ENCODE assay signal across 10 cellular contexts in the genomic region with DNA sequence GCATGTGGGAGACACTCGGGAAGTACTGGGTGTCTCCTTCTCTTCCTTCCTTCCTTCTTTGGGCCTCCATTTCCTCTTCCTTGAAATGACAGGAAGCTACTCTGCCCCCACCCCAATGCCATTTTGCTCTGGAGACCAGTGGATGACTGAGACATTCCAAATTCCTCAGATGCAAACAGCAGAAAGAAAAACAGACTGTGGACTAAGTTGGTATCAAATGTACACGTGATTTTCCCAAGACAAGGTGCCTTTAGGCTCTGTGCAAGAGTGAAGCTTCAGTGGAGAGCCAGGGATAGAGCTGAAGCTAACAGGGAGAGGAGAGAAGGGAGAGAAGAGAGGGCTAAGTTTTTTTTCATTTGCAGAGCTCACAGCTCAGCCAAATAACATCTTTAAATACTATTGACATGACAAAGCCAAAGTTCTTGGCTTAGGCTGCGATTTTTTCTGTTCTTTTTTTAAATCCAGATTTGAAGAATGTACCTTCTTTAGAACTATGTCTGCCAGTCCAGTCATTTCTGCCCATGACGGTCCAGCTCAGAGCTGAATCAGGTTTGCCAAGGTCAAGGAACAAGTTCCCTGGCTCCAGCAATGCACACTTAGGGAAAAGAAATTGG.
DNase-seq lines count a peak whose midpoint lies in the region; ATAC-seq and TF ChIP-seq lines count a peak whose summit lies in the region.
"Had no signal": no experiment of that assay in that cellular context is flagged by ENCODE, and none has a peak within 500 bp of the region (broad histone marks: within the 10 kb centered on the region; RNA-seq: fewer than 3 reads in every experiment).

No MANE protein-coding gene starts in this region.

- H3K4me3 Mint-ChIP-seq in CD8-positive, alpha-beta T cell: no peak overlapping the region
- H3K4me3 Mint-ChIP-seq: naive B cell had no signal

- CTCF ChIA-PET in CD8-positive, alpha-beta T cell (lab: Charles Lee): interaction anchor here (0.7 to 4.5 kb wide), 9 partner anchors 10 to 349 kb away, joined by 3 to 21 read pairs (median 3); no protein-coding TSS in a partner anchor
- CTCF ChIA-PET in PC-9 (lab: Charles Lee): interaction anchor here (0.6 to 1.2 kb wide), 2 partner anchors 71 to 88 kb away, joined by 4 to 7 read pairs; no protein-coding TSS in a partner anchor

- H3K27me3 Mint-ChIP-seq in CD8-positive, alpha-beta T cell (ENCODE audit: low read depth): no peaks in the 10 kb centered on the region

- peaks cover 51% of the 10 kb centered on the region for H3K4me1 ChIP-seq in CD8-positive, alpha-beta T cell (ENCODE audit: insufficient read depth, low read length)
- peaks cover 35% of the 10 kb centered on the region for H3K4me1 ChIP-seq in PC-9 (replicated peaks; ENCODE audit: insufficient read depth)

- TF ChIP-seq CTCF in CD8-positive, alpha-beta T cell (IDR thresholded peaks at IDR 0.05): no peak
- TF ChIP-seq CTCF in PC-9 (conservative IDR thresholded peaks at IDR 0.05) (no peak), epithelial cell of proximal tubule (conservative IDR thresholded peaks at IDR 0.05; ENCODE audit: low read depth, low read length) (no peak)

- no peaks in the 10 kb centered on the region for H3K9me2 ChIP-seq in PC-9 (ENCODE audit: insufficient read depth)

- no peaks in the 10 kb centered on the region for H3K9me3 ChIP-seq in CD8-positive, alpha-beta T cell (ENCODE audit: low read length)
- no peaks in the 10 kb centered on the region for H3K9me3 ChIP-seq in PC-9 (ENCODE audit: insufficient read depth, low read depth)

- H3K27ac ChIP-seq in CD8-positive, alpha-beta T cell (ENCODE audit: low read depth, low read length): no peak overlapping the region
- H3K27ac ChIP-seq in PC-9: peak overlapping the region; percentile 73
- H3K27ac ChIP-seq: SK-N-MC had no signal

- H3K27me3 ChIP-seq in CD8-positive, alpha-beta T cell (ENCODE audit: insufficient read depth, low read length): no peaks in the 10 kb centered on the region
- no peaks in the 10 kb centered on the region for H3K27me3 ChIP-seq in PC-9 (ENCODE audit: insufficient read depth, low read depth)

- no peaks in the 10 kb centered on the region for H3K36me3 Mint-ChIP-seq in CD8-positive, alpha-beta T cell
- H3K36me3 Mint-ChIP-seq: naive B cell had no signal

- ATAC-seq in CD8-positive, alpha-beta T cell: no peak
- no peak for ATAC-seq in GM19397 (IDR thresholded peaks at IDR 0.05; ENCODE audit: unreplicated experiment)

- H3K4me2 ChIP-seq in PC-9: peak overlapping the region; percentile 73

- H3K4me1 Mint-ChIP-seq in CD8-positive, alpha-beta T cell (ENCODE audit: low read depth): peaks cover 67% of the 10 kb centered on the region

- H3K79me2 ChIP-seq in PC-9 (ENCODE audit: low read depth): no peaks in the 10 kb centered on the region

- no peak overlapping the region for H2AFZ ChIP-seq in PC-9

- H3K4me3 ChIP-seq in CD8-positive, alpha-beta T cell (ENCODE audit: low read depth, low read length): no peak overlapping the region
- no peak overlapping the region for H3K4me3 ChIP-seq in PC-9
- no peak overlapping the region for H3K4me3 ChIP-seq in epithelial cell of proximal tubule (ENCODE audit: low read depth, low read length)
- H3K4me3 ChIP-seq: SK-N-MC had no signal

- H3K27ac Mint-ChIP-seq in CD8-positive, alpha-beta T cell: peak overlapping the region; percentile 89

- intact Hi-C loops in CD8-positive, alpha-beta T cell (cut with DNase I, micrococcal nuclease): loop anchor here in 1 of 2 experiments (1.0 to 10.0 kb wide), 4 partner anchors 25 to 124 kb away; partner anchors contain the start of gene LCLAT1
- intact Hi-C loops in PC-9 (cut with micrococcal nuclease; ENCODE audit: unreplicated experiment): loop anchor here (1.0 to 2.0 kb wide), 4 partner anchors 88 to 345 kb away; no protein-coding TSS in a partner anchor

- no peaks in the 10 kb centered on the region for H4K20me1 ChIP-seq in PC-9 (ENCODE audit: insufficient read depth)

- H3F3A ChIP-seq in PC-9 (ENCODE audit: insufficient read depth, low read depth): peaks cover 35% of the 10 kb centered on the region

- H3K36me3 ChIP-seq in CD8-positive, alpha-beta T cell (ENCODE audit: insufficient read depth, low read length): no peaks in the 10 kb centered on the region
- no peaks in the 10 kb centered on the region for H3K36me3 ChIP-seq in PC-9 (ENCODE audit: low read depth)

- POLR2A ChIA-PET in CD8-positive, alpha-beta T cell (lab: Charles Lee): interaction anchor here (1.6 to 2.0 kb wide), 2 partner anchors 10 to 25 kb away, joined by 4 to 7 read pairs; no protein-coding TSS in a partner anchor
- POLR2A ChIA-PET in PC-9 (lab: Charles Lee; ENCODE audit: unreplicated experiment): interaction anchor here (0.6 to 0.8 kb wide), 2 partner anchors 90 to 129 kb away, joined by 3 to 4 read pairs; no protein-coding TSS in a partner anchor

- no TSS peak for BruUV-seq in PC-9 (replicated peaks; lab: Mats Ljungman, UMichigan)

- DNase-seq in CD8-positive, alpha-beta T cell: no peak
- DNase-seq in PC-9 (peak; percentile 45 to 91), epithelial cell of proximal tubule (ENCODE audit: low read depth) (peak; percentile 94), renal cortical epithelial cell (ENCODE audit: low read depth) (peak; percentile 96), HuH-7.5 (ENCODE audit: low spot score) (no peak), nucleus accumbens (lab: John Stamatoyannopoulos, UW) (no peak), NCI-H2227 (lab: John Stamatoyannopoulos, UW; ENCODE audit: unreplicated experiment) (no peak)
- DNase-seq: naive B cell had no signal

- H3K9me3 Mint-ChIP-seq in CD8-positive, alpha-beta T cell: no peaks in the 10 kb centered on the region
- H3K9me3 Mint-ChIP-seq: naive B cell had no signal

Comparison
In these comparisons a context has a peak if more than half of its experiments do, and no peak if none do; other contexts are left out.
1. DNase-seq: peak in PC-9 (2 of 2), epithelial cell of proximal tubule (single experiment) and renal cortical epithelial cell (single experiment); none in CD8-positive, alpha-beta T cell (0 of 7), HuH-7.5 (single experiment), nucleus accumbens (0 of 56) and NCI-H2227 (single experiment).